Comparison of ENCODE assay signal across 1 cellular context in genomic region chr12:53735556-53735955, GRCh38.
TF ChIP-seq lines count a peak whose summit lies in the region.

No MANE protein-coding gene starts in this region.

TF ChIP-seq in H1, 55 proteins besides CTCF, POLR2A, EP300 and RAD21:
- TF ChIP-seq SP1 (IDR thresholded peaks at IDR 0.05; ENCODE audit: low read depth, low read length) (no peak), POU5F1 (IDR thresholded peaks at IDR 0.05; ENCODE audit: low read depth, low read length) (no peak), FOSL1 (IDR thresholded peaks at IDR 0.05; ENCODE audit: insufficient read depth, low read depth, low read length) (no peak), EGR1 (IDR thresholded peaks at IDR 0.05; ENCODE audit: borderline replicate concordance, low read depth, low read length) (no peak), YY1 (IDR thresholded peaks at IDR 0.05; ENCODE audit: low read depth, low read length) (no peak), RXRA (IDR thresholded peaks at IDR 0.05; ENCODE audit: insufficient read depth, low read depth, low read length) (no peak), ATF3 (IDR thresholded peaks at IDR 0.05; ENCODE audit: insufficient read depth, low read depth, low read length) (no peak), SIX5 (IDR thresholded peaks at IDR 0.05; ENCODE audit: low read depth, low read length) (no peak), TEAD4 (IDR thresholded peaks at IDR 0.05; ENCODE audit: low read depth, low read length) (no peak), JUN (IDR thresholded peaks at IDR 0.05; ENCODE audit: low read depth, low read length) (no peak), RBBP5 (IDR thresholded peaks at IDR 0.05; ENCODE audit: borderline replicate concordance, low read depth, low read length) (no peak), ASH2L (IDR thresholded peaks at IDR 0.05; ENCODE audit: low read length) (no peak), JUND (IDR thresholded peaks at IDR 0.05; ENCODE audit: low read length) (no peak), HDAC2 (IDR thresholded peaks at IDR 0.05; ENCODE audit: borderline replicate concordance in 1 of 2, low read depth in 2 of 2, low read length in 2 of 2) (no peak), EZH2 (IDR thresholded peaks at IDR 0.05; ENCODE audit: low read depth, low read length, severe bottlenecking) (no peak), ZNF274 (IDR thresholded peaks at IDR 0.05; ENCODE audit: borderline replicate concordance, extremely low read depth, low read length) (no peak), RNF2 (IDR thresholded peaks at IDR 0.05; ENCODE audit: borderline replicate concordance, low read depth, low read length, missing control alignments, poor library complexity, severe bottlenecking) (no peak), CEBPB (IDR thresholded peaks at IDR 0.05; ENCODE audit: low read depth, low read length) (no peak), GABPA (IDR thresholded peaks at IDR 0.05; ENCODE audit: borderline replicate concordance, insufficient read depth, low read length) (no peak), TAF1 (IDR thresholded peaks at IDR 0.05; ENCODE audit: low read depth, low read length) (no peak)
